ENCODE assay signal across 18 cellular contexts in genomic region chr3:168582503-168582902, GRCh38.
"Had no signal": no experiment of that assay in that cellular context is flagged by ENCODE, and none has a peak within 500 bp of the region (broad histone marks: within the 10 kb centered on the region; RNA-seq: fewer than 3 reads in every experiment).

No MANE protein-coding gene starts in this region.

- H3K4me3 Mint-ChIP-seq: dendritic cell treated with granulocyte-macrophage colony-stimulating factor and Interleukin-4, amounts not matched to agents 40 ng/mL and 50 ng/mL, for 4 days; effector memory CD8-positive, alpha-beta T cell; natural killer cell; neural crest cell had no signal

- H3K27ac Mint-ChIP-seq: dendritic cell treated with granulocyte-macrophage colony-stimulating factor and Interleukin-4, amounts not matched to agents 40 ng/mL and 50 ng/mL, for 4 days; effector memory CD8-positive, alpha-beta T cell; natural killer cell; progenitor cell of endocrine pancreas had no signal

- H3K4me1 Mint-ChIP-seq: natural killer cell had no signal

- DNase-seq: effector memory CD8-positive, alpha-beta T cell; gastrocnemius medialis; islet precursor cell; mammary epithelial cell; natural killer cell; ovary; right cardiac atrium; small intestine; stimulated activated CD4-positive, alpha-beta T cell treated with anti-CD3 and anti-CD28 coated beads, Interleukin-12 subunit alpha, Interleukin-12 subunit beta, amount 100 ng/mL, for 4 hours; stimulated activated naive CD4-positive, alpha-beta T cell; stomach; transverse colon had no signal

- H3K9me3 Mint-ChIP-seq: dendritic cell treated with granulocyte-macrophage colony-stimulating factor and Interleukin-4, amounts not matched to agents 40 ng/mL and 50 ng/mL, for 4 days; natural killer cell had no signal

- FAIRE-seq: small intestine had no signal

- H3K27me3 Mint-ChIP-seq: dendritic cell treated with granulocyte-macrophage colony-stimulating factor and Interleukin-4, amounts not matched to agents 40 ng/mL and 50 ng/mL, for 4 days; effector memory CD8-positive, alpha-beta T cell; progenitor cell of endocrine pancreas had no signal

- H3K36me3 Mint-ChIP-seq: natural killer cell had no signal

- ATAC-seq: effector memory CD8-positive, alpha-beta T cell; gastrocnemius medialis; natural killer cell; right cardiac atrium had no signal

- H3K9me3 ChIP-seq: esophagus muscularis mucosa, gastrocnemius medialis, ovary, stomach, thoracic aorta, transverse colon had no signal

- H3K27ac ChIP-seq: epithelial cell of prostate, esophagus muscularis mucosa, gastrocnemius medialis, ovary, stomach, thoracic aorta, transverse colon had no signal

- H3K27me3 ChIP-seq: esophagus muscularis mucosa, gastrocnemius medialis, ovary, stomach, transverse colon had no signal

- H3K36me3 ChIP-seq: esophagus muscularis mucosa, gastrocnemius medialis, ovary, stomach, thoracic aorta, transverse colon had no signal

- H3K4me1 ChIP-seq: esophagus muscularis mucosa, gastrocnemius medialis, transverse colon had no signal

- H3K4me3 ChIP-seq: esophagus muscularis mucosa, gastrocnemius medialis, ovary, stomach, thoracic aorta, transverse colon had no signal
